ENCODE assay signal across 2 cellular contexts in genomic region chr17:64938925-64939474, GRCh38.
TF ChIP-seq lines count a peak whose summit lies in the region.

No MANE protein-coding gene starts in this region.

TF ChIP-seq in K562, 482 proteins besides CTCF, POLR2A, EP300 and RAD21 (continued from another document and continues in another):
- TF ChIP-seq ETS1 (conservative IDR thresholded peaks at IDR 0.05; ENCODE audit: control insufficient read depth, low read depth, low read length): no peak
- no peak for TF ChIP-seq EZH2 (IDR thresholded peaks at IDR 0.05; ENCODE audit: borderline replicate concordance, low read depth, low read length)
- TF ChIP-seq, protein P1, sequence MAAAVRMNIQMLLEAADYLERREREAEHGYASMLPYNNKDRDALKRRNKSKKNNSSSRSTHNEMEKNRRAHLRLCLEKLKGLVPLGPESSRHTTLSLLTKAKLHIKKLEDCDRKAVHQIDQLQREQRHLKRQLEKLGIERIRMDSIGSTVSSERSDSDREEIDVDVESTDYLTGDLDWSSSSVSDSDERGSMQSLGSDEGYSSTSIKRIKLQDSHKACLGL (CRISPR knock-in tag; IDR thresholded peaks at IDR 0.05; ENCODE audit: borderline replicate concordance, poor library complexity, severe bottlenecking): no peak
- TF ChIP-seq, protein P2, sequence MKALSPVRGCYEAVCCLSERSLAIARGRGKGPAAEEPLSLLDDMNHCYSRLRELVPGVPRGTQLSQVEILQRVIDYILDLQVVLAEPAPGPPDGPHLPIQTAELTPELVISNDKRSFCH (CRISPR knock-in tag; IDR thresholded peaks at IDR 0.05): no peak
- TF ChIP-seq, protein P2 (tag; IDR thresholded peaks at IDR 0.05): peak; percentile 53; the same call in 1 of the 2 replicates
- no peak for TF ChIP-seq TBL1XR1 (IDR thresholded peaks at IDR 0.05; ENCODE audit: low read length in 2 of 2)
- TF ChIP-seq, protein P3, sequence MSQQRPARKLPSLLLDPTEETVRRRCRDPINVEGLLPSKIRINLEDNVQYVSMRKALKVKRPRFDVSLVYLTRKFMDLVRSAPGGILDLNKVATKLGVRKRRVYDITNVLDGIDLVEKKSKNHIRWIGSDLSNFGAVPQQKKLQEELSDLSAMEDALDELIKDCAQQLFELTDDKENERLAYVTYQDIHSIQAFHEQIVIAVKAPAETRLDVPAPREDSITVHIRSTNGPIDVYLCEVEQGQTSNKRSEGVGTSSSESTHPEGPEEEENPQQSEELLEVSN (IDR thresholded peaks at IDR 0.05; ENCODE audit: borderline replicate concordance in 1 of 2, extremely low read depth in 1 of 2, insufficient read depth in 1 of 2, insufficient read length in 1 of 2, low read depth in 1 of 2, low read length in 1 of 2, poor library complexity in 1 of 2, severe bottlenecking in 1 of 2): no peak
- no peak for TF ChIP-seq NFXL1 (CRISPR knock-in tag; IDR thresholded peaks at IDR 0.05)
- TF ChIP-seq RBM22 (IDR thresholded peaks at IDR 0.05; ENCODE audit: low read depth, low read length, poor library complexity, severe bottlenecking): no peak
- TF ChIP-seq FUS (optimal IDR thresholded peaks at IDR 0.05; ENCODE audit: low read depth, low read length): no peak
- TF ChIP-seq MED1 (CRISPR knock-in tag; IDR thresholded peaks at IDR 0.05; ENCODE audit: borderline replicate concordance): no peak
- TF ChIP-seq, protein P4, sequence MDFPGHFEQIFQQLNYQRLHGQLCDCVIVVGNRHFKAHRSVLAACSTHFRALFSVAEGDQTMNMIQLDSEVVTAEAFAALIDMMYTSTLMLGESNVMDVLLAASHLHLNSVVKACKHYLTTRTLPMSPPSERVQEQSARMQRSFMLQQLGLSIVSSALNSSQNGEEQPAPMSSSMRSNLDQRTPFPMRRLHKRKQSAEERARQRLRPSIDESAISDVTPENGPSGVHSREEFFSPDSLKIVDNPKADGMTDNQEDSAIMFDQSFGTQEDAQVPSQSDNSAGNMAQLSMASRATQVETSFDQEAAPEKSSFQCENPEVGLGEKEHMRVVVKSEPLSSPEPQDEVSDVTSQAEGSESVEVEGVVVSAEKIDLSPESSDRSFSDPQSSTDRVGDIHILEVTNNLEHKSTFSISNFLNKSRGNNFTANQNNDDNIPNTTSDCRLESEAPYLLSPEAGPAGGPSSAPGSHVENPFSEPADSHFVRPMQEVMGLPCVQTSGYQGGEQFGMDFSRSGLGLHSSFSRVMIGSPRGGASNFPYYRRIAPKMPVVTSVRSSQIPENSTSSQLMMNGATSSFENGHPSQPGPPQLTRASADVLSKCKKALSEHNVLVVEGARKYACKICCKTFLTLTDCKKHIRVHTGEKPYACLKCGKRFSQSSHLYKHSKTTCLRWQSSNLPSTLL (IDR thresholded peaks at IDR 0.05): no peak
- no peak for TF ChIP-seq DLX4 (CRISPR knock-in tag; IDR thresholded peaks at IDR 0.05)
- no peak for TF ChIP-seq MECOM (CRISPR knock-in tag; IDR thresholded peaks at IDR 0.05)
- TF ChIP-seq SMC3 (conservative IDR thresholded peaks at IDR 0.05; ENCODE audit: insufficient read depth, low read depth, low read length): peak; percentile 73
- no peak for TF ChIP-seq KLF6 (CRISPR knock-in tag; IDR thresholded peaks at IDR 0.05; ENCODE audit: borderline replicate concordance)
- no peak for TF ChIP-seq HEY1 (CRISPR knock-in tag; IDR thresholded peaks at IDR 0.05; ENCODE audit: borderline replicate concordance)
- TF ChIP-seq KLF16 (IDR thresholded peaks at IDR 0.05): no peak
- no peak for TF ChIP-seq HMG20B (CRISPR knock-in tag; IDR thresholded peaks at IDR 0.05)
- 0 out of 2 replicates have a peak, but pooled peaks have one; percentile 7 for TF ChIP-seq ATF3 (IDR thresholded peaks at IDR 0.05)
- TF ChIP-seq ATF3 (CRISPR knock-in tag; conservative IDR thresholded peaks at IDR 0.05): no peak; the same call in 1 of the 2 replicates
- TF ChIP-seq, protein P5, sequence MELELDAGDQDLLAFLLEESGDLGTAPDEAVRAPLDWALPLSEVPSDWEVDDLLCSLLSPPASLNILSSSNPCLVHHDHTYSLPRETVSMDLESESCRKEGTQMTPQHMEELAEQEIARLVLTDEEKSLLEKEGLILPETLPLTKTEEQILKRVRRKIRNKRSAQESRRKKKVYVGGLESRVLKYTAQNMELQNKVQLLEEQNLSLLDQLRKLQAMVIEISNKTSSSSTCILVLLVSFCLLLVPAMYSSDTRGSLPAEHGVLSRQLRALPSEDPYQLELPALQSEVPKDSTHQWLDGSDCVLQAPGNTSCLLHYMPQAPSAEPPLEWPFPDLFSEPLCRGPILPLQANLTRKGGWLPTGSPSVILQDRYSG (tag; conservative IDR thresholded peaks at IDR 0.05; ENCODE audit: low read depth): no peak
- TF ChIP-seq CHD2 (IDR thresholded peaks at IDR 0.05; ENCODE audit: low read depth, low read length): 0 out of 2 replicates have a peak, but pooled peaks have one; percentile 16
- TF ChIP-seq TEAD2 (tag; IDR thresholded peaks at IDR 0.05): no peak
- TF ChIP-seq ZNF133 (CRISPR knock-in tag; IDR thresholded peaks at IDR 0.05): 0 out of 2 replicates have a peak, but pooled peaks have one; percentile 75
- no peak for TF ChIP-seq FOS (IDR thresholded peaks at IDR 0.05; ENCODE audit: extremely low read depth, insufficient read length)

TF ChIP-seq in HepG2, 621 proteins besides CTCF, POLR2A, EP300 and RAD21 (continued from another document and continues in another):
- TF ChIP-seq, protein P6, sequence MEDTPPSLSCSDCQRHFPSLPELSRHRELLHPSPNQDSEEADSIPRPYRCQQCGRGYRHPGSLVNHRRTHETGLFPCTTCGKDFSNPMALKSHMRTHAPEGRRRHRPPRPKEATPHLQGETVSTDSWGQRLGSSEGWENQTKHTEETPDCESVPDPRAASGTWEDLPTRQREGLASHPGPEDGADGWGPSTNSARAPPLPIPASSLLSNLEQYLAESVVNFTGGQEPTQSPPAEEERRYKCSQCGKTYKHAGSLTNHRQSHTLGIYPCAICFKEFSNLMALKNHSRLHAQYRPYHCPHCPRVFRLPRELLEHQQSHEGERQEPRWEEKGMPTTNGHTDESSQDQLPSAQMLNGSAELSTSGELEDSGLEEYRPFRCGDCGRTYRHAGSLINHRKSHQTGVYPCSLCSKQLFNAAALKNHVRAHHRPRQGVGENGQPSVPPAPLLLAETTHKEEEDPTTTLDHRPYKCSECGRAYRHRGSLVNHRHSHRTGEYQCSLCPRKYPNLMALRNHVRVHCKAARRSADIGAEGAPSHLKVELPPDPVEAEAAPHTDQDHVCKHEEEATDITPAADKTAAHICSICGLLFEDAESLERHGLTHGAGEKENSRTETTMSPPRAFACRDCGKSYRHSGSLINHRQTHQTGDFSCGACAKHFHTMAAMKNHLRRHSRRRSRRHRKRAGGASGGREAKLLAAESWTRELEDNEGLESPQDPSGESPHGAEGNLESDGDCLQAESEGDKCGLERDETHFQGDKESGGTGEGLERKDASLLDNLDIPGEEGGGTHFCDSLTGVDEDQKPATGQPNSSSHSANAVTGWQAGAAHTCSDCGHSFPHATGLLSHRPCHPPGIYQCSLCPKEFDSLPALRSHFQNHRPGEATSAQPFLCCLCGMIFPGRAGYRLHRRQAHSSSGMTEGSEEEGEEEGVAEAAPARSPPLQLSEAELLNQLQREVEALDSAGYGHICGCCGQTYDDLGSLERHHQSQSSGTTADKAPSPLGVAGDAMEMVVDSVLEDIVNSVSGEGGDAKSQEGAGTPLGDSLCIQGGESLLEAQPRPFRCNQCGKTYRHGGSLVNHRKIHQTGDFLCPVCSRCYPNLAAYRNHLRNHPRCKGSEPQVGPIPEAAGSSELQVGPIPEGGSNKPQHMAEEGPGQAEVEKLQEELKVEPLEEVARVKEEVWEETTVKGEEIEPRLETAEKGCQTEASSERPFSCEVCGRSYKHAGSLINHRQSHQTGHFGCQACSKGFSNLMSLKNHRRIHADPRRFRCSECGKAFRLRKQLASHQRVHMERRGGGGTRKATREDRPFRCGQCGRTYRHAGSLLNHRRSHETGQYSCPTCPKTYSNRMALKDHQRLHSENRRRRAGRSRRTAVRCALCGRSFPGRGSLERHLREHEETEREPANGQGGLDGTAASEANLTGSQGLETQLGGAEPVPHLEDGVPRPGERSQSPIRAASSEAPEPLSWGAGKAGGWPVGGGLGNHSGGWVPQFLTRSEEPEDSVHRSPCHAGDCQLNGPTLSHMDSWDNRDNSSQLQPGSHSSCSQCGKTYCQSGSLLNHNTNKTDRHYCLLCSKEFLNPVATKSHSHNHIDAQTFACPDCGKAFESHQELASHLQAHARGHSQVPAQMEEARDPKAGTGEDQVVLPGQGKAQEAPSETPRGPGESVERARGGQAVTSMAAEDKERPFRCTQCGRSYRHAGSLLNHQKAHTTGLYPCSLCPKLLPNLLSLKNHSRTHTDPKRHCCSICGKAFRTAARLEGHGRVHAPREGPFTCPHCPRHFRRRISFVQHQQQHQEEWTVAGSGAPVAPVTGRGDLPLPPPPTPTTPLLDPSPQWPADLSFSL (CRISPR knock-in tag; IDR thresholded peaks at IDR 0.05): no peak
- TF ChIP-seq SIX4 (CRISPR knock-in tag; IDR thresholded peaks at IDR 0.05) (no peak), ZNF10 (CRISPR knock-in tag; IDR thresholded peaks at IDR 0.05; ENCODE audit: borderline replicate concordance, low read depth) (no peak), HNRNPLL (IDR thresholded peaks at IDR 0.05; ENCODE audit: low read depth, low read length, poor library complexity, severe bottlenecking) (no peak), ZNF841 (CRISPR knock-in tag; IDR thresholded peaks at IDR 0.05; ENCODE audit: borderline replicate concordance) (no peak), PATZ1 (CRISPR knock-in tag; IDR thresholded peaks at IDR 0.05) (peak; percentile 62), ZMAT5 (CRISPR knock-in tag; IDR thresholded peaks at IDR 0.05; ENCODE audit: borderline replicate concordance, low read depth) (no peak), TAF15 (IDR thresholded peaks at IDR 0.05; ENCODE audit: low read depth, low read length, poor library complexity, severe bottlenecking) (no peak), ZSCAN25 (CRISPR knock-in tag; IDR thresholded peaks at IDR 0.05) (no peak), KLF16 (CRISPR knock-in tag; IDR thresholded peaks at IDR 0.05) (no peak), HMG20B (CRISPR knock-in tag; conservative IDR thresholded peaks at IDR 0.05) (no peak), ZNF343 (CRISPR knock-in tag; IDR thresholded peaks at IDR 0.05) (no peak), PAF1 (CRISPR knock-in tag; IDR thresholded peaks at IDR 0.05) (no peak), ZNF790 (CRISPR knock-in tag; IDR thresholded peaks at IDR 0.05; ENCODE audit: borderline replicate concordance) (no peak), BRD4 (CRISPR knock-in tag; IDR thresholded peaks at IDR 0.05) (no peak), ZNF20 (CRISPR knock-in tag; IDR thresholded peaks at IDR 0.05) (no peak), ZNF772 (CRISPR knock-in tag; IDR thresholded peaks at IDR 0.05) (no peak), ARID2 (CRISPR knock-in tag; IDR thresholded peaks at IDR 0.05; ENCODE audit: borderline replicate concordance) (no peak), KDM6A (CRISPR knock-in tag; IDR thresholded peaks at IDR 0.05; ENCODE audit: low read depth) (no peak)
- TF ChIP-seq, protein P7, sequence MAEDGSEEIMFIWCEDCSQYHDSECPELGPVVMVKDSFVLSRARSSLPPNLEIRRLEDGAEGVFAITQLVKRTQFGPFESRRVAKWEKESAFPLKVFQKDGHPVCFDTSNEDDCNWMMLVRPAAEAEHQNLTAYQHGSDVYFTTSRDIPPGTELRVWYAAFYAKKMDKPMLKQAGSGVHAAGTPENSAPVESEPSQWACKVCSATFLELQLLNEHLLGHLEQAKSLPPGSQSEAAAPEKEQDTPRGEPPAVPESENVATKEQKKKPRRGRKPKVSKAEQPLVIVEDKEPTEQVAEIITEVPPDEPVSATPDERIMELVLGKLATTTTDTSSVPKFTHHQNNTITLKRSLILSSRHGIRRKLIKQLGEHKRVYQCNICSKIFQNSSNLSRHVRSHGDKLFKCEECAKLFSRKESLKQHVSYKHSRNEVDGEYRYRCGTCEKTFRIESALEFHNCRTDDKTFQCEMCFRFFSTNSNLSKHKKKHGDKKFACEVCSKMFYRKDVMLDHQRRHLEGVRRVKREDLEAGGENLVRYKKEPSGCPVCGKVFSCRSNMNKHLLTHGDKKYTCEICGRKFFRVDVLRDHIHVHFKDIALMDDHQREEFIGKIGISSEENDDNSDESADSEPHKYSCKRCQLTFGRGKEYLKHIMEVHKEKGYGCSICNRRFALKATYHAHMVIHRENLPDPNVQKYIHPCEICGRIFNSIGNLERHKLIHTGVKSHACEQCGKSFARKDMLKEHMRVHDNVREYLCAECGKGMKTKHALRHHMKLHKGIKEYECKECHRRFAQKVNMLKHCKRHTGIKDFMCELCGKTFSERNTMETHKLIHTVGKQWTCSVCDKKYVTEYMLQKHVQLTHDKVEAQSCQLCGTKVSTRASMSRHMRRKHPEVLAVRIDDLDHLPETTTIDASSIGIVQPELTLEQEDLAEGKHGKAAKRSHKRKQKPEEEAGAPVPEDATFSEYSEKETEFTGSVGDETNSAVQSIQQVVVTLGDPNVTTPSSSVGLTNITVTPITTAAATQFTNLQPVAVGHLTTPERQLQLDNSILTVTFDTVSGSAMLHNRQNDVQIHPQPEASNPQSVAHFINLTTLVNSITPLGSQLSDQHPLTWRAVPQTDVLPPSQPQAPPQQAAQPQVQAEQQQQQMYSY (CRISPR knock-in tag; IDR thresholded peaks at IDR 0.05): no peak
